ENCODE assay signal across 1 cellular context in genomic region chr10:112525215-112525614, GRCh38.
TF ChIP-seq lines count a peak whose summit lies in the region.

No MANE protein-coding gene starts in this region.

TF ChIP-seq in IMR-90, 13 proteins besides CTCF, POLR2A, EP300 and RAD21:
- TF ChIP-seq MAZ (IDR thresholded peaks at IDR 0.05; ENCODE audit: borderline replicate concordance, low read depth, low read length) (no peak), RFX5 (IDR thresholded peaks at IDR 0.05; ENCODE audit: low read depth, low read length) (no peak), MXI1 (IDR thresholded peaks at IDR 0.05; ENCODE audit: borderline replicate concordance, low read depth, low read length) (no peak), NFE2L2 (IDR thresholded peaks at IDR 0.05; ENCODE audit: low read depth, low read length) (no peak), SMC3 (IDR thresholded peaks at IDR 0.05; ENCODE audit: low read depth, low read length) (no peak), CEBPB (IDR thresholded peaks at IDR 0.05; ENCODE audit: low read depth, low read length) (no peak), MAFK (IDR thresholded peaks at IDR 0.05; ENCODE audit: low read depth, low read length) (no peak), FOS (IDR thresholded peaks at IDR 0.05; ENCODE audit: low read depth, low read length) (no peak), RCOR1 (IDR thresholded peaks at IDR 0.05; ENCODE audit: insufficient replicate concordance, low read length) (no peak), BHLHE40 (IDR thresholded peaks at IDR 0.05; ENCODE audit: low read depth, low read length) (no peak), CHD1 (IDR thresholded peaks at IDR 0.05; ENCODE audit: low read depth, low read length) (no peak)
- TF ChIP-seq, protein P1, sequence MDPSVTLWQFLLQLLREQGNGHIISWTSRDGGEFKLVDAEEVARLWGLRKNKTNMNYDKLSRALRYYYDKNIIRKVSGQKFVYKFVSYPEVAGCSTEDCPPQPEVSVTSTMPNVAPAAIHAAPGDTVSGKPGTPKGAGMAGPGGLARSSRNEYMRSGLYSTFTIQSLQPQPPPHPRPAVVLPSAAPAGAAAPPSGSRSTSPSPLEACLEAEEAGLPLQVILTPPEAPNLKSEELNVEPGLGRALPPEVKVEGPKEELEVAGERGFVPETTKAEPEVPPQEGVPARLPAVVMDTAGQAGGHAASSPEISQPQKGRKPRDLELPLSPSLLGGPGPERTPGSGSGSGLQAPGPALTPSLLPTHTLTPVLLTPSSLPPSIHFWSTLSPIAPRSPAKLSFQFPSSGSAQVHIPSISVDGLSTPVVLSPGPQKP (IDR thresholded peaks at IDR 0.05; ENCODE audit: borderline replicate concordance, low read depth, low read length): no peak
- TF ChIP-seq, protein P2, sequence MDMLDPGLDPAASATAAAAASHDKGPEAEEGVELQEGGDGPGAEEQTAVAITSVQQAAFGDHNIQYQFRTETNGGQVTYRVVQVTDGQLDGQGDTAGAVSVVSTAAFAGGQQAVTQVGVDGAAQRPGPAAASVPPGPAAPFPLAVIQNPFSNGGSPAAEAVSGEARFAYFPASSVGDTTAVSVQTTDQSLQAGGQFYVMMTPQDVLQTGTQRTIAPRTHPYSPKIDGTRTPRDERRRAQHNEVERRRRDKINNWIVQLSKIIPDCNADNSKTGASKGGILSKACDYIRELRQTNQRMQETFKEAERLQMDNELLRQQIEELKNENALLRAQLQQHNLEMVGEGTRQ (IDR thresholded peaks at IDR 0.05; ENCODE audit: low read depth, low read length): no peak
TF ChIP-seq in IMR-90: peak in this region for 0.
